In the genomic region with DNA sequence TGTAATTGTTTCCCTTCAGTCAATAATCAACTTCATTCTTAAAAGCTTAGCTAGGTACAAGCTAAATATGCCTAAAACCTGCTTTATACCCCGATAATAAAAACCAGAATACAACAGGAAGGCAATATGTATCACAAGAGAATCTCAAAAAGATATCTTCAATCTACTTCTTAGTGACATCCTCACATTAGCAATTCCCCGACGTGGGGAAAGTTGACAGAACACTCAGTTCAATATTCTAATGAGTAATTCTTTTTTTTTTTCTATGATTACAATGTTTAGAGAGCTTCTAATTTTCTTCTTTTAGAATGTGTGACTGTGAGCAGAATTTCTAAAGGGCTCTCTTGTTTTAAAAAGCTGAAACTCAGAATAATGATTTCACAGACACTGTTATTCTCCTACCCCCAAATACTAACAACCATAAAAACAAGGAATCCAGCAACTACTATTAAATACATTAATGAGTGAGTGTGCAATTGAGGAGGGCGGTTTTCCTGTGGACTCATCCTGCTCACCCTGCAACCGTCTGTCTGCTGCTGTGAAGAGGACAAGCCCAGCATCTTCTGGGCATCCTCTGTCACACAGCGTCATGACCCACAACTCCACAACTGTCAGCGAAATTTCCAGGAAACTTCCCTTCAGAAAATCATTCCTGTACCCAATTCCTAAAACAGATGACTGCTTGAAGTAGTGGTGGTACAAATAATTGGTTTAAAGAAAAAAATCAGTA, we compare ENCODE assay signal across 14 cellular contexts.
"Had no signal": no experiment of that assay in that cellular context is flagged by ENCODE, and none has a peak within 500 bp of the region (broad histone marks: within the 10 kb centered on the region; RNA-seq: fewer than 3 reads in every experiment).

No MANE protein-coding gene starts in this region.

- H3K4me3 ChIP-seq: body of pancreas, tibial nerve had no signal

- H3K4me3 Mint-ChIP-seq: activated CD4-positive, alpha-beta T cell treated with anti-CD3 and anti-CD28 coated beads, Interleukin-2, amount 10 ng/mL, durations not matched to agents 24 days and 14 days; activated CD8-positive, alpha-beta memory T cell treated with anti-CD3 and anti-CD28 coated beads, Interleukin-2, amount 10 ng/mL, durations not matched to agents 7 days and 5 days; activated CD8-positive, alpha-beta T cell treated with anti-CD3 and anti-CD28 coated beads for 36 hours; activated naive CD8-positive, alpha-beta T cell treated with anti-CD3 and anti-CD28 coated beads, Interleukin-2, amount 50 U/mL, for 24 hours had no signal

- H3K27ac Mint-ChIP-seq: activated CD4-positive, alpha-beta T cell treated with anti-CD3 and anti-CD28 coated beads, Interleukin-2, amount 10 ng/mL, durations not matched to agents 24 days and 14 days; activated CD8-positive, alpha-beta memory T cell treated with anti-CD3 and anti-CD28 coated beads, Interleukin-2, amount 10 ng/mL, durations not matched to agents 7 days and 5 days; activated CD8-positive, alpha-beta T cell treated with anti-CD3 and anti-CD28 coated beads for 36 hours; activated naive CD8-positive, alpha-beta T cell treated with anti-CD3 and anti-CD28 coated beads, Interleukin-2, amount 50 U/mL, for 24 hours had no signal

- H3K9me3 Mint-ChIP-seq: activated CD4-positive, alpha-beta T cell treated with anti-CD3 and anti-CD28 coated beads, Interleukin-2, amount 10 ng/mL, durations not matched to agents 24 days and 14 days; activated CD8-positive, alpha-beta T cell treated with anti-CD3 and anti-CD28 coated beads for 36 hours; activated naive CD8-positive, alpha-beta T cell treated with anti-CD3 and anti-CD28 coated beads, Interleukin-2, amount 50 U/mL, for 24 hours had no signal

- H3K4me1 ChIP-seq: body of pancreas had no signal

- DNase-seq: activated CD4-positive, alpha-beta T cell treated with anti-CD3 and anti-CD28 coated beads, Interleukin-2, amount 10 ng/mL, durations not matched to agents 24 days and 14 days; activated CD8-positive, alpha-beta memory T cell treated with anti-CD3 and anti-CD28 coated beads, Interleukin-2, amount 10 ng/mL, durations not matched to agents 7 days and 5 days; activated CD8-positive, alpha-beta T cell treated with anti-CD3 and anti-CD28 coated beads for 36 hours; activated effector memory CD4-positive, alpha-beta T cell treated with anti-CD3 and anti-CD28 coated beads, Interleukin-2, amount 50 U/mL, for 16 hours; activated naive CD4-positive, alpha-beta T cell treated with anti-CD3 and anti-CD28 coated beads, Interleukin-2, amount 50 U/mL, for 16 hours; activated naive CD8-positive, alpha-beta T cell treated with anti-CD3 and anti-CD28 coated beads, Interleukin-2, amount 50 U/mL, for 24 hours; activated T-cell treated with anti-CD3 and anti-CD28 coated beads for 4 hours; central memory CD4-positive, alpha-beta T cell; effector memory CD4-positive, alpha-beta T cell; kidney; stimulated activated CD4-positive, alpha-beta T cell treated with anti-CD3 and anti-CD28 coated beads, Interleukin-4, amount 100 ng/mL, for 24 hours; stimulated activated naive CD8-positive, alpha-beta T cell treated with anti-CD3 and anti-CD28 coated beads, Interleukin-15, Interleukin-2, amounts not matched to agents 100 U/mL and 50 U/mL, for 24 hours had no signal

- H3K9me3 ChIP-seq: body of pancreas, tibial nerve had no signal

- H3K27ac ChIP-seq: body of pancreas, tibial nerve had no signal

- ATAC-seq: activated CD8-positive, alpha-beta memory T cell treated with anti-CD3 and anti-CD28 coated beads, Interleukin-2, amount 10 ng/mL, durations not matched to agents 7 days and 5 days; activated CD8-positive, alpha-beta T cell treated with anti-CD3 and anti-CD28 coated beads for 36 hours; activated naive CD8-positive, alpha-beta T cell treated with anti-CD3 and anti-CD28 coated beads, Interleukin-2, amount 50 U/mL, for 24 hours; body of pancreas; stimulated activated naive CD8-positive, alpha-beta T cell treated with anti-CD3 and anti-CD28 coated beads, Interleukin-15, Interleukin-2, amounts not matched to agents 100 U/mL and 50 U/mL, for 24 hours had no signal

- H3K27me3 Mint-ChIP-seq: activated CD4-positive, alpha-beta T cell treated with anti-CD3 and anti-CD28 coated beads, Interleukin-2, amount 10 ng/mL, durations not matched to agents 24 days and 14 days; activated CD8-positive, alpha-beta memory T cell treated with anti-CD3 and anti-CD28 coated beads, Interleukin-2, amount 10 ng/mL, durations not matched to agents 7 days and 5 days; activated CD8-positive, alpha-beta T cell treated with anti-CD3 and anti-CD28 coated beads for 36 hours; activated naive CD8-positive, alpha-beta T cell treated with anti-CD3 and anti-CD28 coated beads, Interleukin-2, amount 50 U/mL, for 24 hours had no signal

- H3K36me3 ChIP-seq: tibial nerve had no signal

- H3K27me3 ChIP-seq: body of pancreas, tibial nerve had no signal
